ENCODE assay signal across 11 cellular contexts in the genomic region with DNA sequence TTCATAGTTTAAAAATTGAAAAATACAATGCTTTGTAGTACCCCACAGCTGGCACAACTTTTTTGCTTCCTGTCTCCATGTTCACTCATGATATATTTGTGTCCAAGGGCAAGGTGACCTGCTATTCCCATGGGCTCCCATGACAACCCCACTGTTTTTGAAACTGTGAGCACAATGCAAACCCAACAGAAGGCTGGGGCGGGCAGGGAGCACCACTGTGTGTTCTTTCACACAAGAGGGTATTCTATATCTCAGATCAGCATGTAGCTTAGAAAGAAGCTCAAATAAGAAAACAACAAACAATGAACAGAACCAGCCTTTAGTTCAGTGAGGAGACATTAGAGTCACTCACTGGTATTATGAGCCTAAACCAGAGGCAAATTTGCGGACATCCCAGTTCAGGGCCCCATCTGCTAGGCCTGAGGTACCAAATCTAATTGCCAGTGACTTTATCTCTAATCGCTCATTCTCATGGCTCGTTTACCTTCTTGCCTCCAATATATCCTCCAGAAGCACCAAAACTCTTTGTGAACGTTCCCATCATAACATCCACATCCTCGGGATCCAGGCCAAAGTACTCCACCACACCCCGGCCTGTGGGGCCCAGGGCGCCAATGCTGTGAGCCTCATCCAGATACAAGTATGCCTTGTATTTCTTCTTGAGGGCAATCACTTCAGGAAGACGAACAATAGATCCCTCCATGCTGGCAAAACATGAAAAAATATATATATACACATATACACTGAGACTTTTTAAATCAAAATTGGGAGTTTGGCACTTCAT. TPM values are rescaled to one million over a fixed set of nuclear protein-coding genes. Genes with fewer than 3 reads are reported as not detected.
A peak's percentile ranks its signal among the peaks of the same experiment; 100 is the strongest.
DNase-seq lines count a peak whose midpoint lies in the region; ATAC-seq and TF ChIP-seq lines count a peak whose summit lies in the region.
"Had no signal": no experiment of that assay in that cellular context is flagged by ENCODE, and none has a peak within 500 bp of the region (broad histone marks: within the 10 kb centered on the region; RNA-seq: fewer than 3 reads in every experiment).

No MANE protein-coding gene starts in this region.

- no peak for ATAC-seq in activated CD4-positive, alpha-beta T cell treated with anti-CD3 and anti-CD28 coated beads for 36 hours
- no peak for ATAC-seq in gastroesophageal sphincter
- no peak for ATAC-seq in stimulated activated memory B cell treated with anti-CD40 and anti-IgM and Interleukin-4, amounts not matched to agents 10 μg/mL and 1 μg/mL and 100 μg/mL, for 72 hours

- TF ChIP-seq POLR2A in gastroesophageal sphincter (IDR thresholded peaks at IDR 0.05): no peak

- no peak for TF ChIP-seq CTCF in gastroesophageal sphincter (IDR thresholded peaks at IDR 0.05)

- no peaks in the 10 kb centered on the region for H3K9me3 ChIP-seq in gastroesophageal sphincter
- H3K9me3 ChIP-seq: prostate gland had no signal

- H3K36me3 ChIP-seq in gastroesophageal sphincter: peaks cover 0 to 82% of the 10 kb centered on the region in 2 donors
- H3K36me3 ChIP-seq: prostate gland had no signal

- H3K4me1 Mint-ChIP-seq in activated CD4-positive, alpha-beta T cell treated with anti-CD3 and anti-CD28 coated beads for 36 hours: peaks cover 20% of the 10 kb centered on the region
- H3K4me1 Mint-ChIP-seq in IgD-negative memory B cell: peaks cover 8 to 23% (median 16%) of the 10 kb centered on the region in 3 donors
- H3K4me1 Mint-ChIP-seq in stimulated activated memory B cell treated with anti-CD40 and anti-IgM and Interleukin-4, amounts not matched to agents 10 μg/mL and 1 μg/mL and 100 μg/mL, for 72 hours: peaks cover 7% of the 10 kb centered on the region

- no peak overlapping the region for H3K4me3 ChIP-seq in gastroesophageal sphincter
- H3K4me3 ChIP-seq: prostate gland had no signal

- CTCF ChIA-PET in activated CD4-positive, alpha-beta T cell treated with anti-CD3 and anti-CD28 coated beads for 36 hours (lab: Charles Lee): interaction anchor here (0.7 to 0.8 kb wide), 2 partner anchors 11 to 141 kb away, joined by 3 read pairs; no protein-coding TSS in a partner anchor

- no peak for DNase-seq in activated CD4-positive, alpha-beta T cell treated with anti-CD3 and anti-CD28 coated beads for 36 hours
- no peak for DNase-seq in activated CD4-positive, alpha-beta T cell treated with anti-CD3 and anti-CD28 coated beads for 1 hour
- no peak for DNase-seq in dedifferentiated amniotic fluid mesenchymal stem cell (ENCODE audit: extremely low spot score)
- DNase-seq in stimulated activated CD4-positive, alpha-beta T cell treated with anti-CD3 and anti-CD28 coated beads, Interleukin-1b, Interleukin-23, amount 100 ng/mL, for 48 hours: no peak
- no peak for DNase-seq in NOMO-1 treated with dmso at 0.1 percent for 144 hours (lab: John Stamatoyannopoulos, UW; ENCODE audit: unreplicated experiment)
- DNase-seq: effector memory CD4-positive, alpha-beta T cell; NCI-H2081 treated with DMSO at 0.1 percent for 48 hours had no signal

- TF ChIP-seq EP300 in gastroesophageal sphincter (IDR thresholded peaks at IDR 0.05): no peak

- intact Hi-C loops in activated CD4-positive, alpha-beta T cell treated with anti-CD3 and anti-CD28 coated beads for 36 hours (cut with DNase I, micrococcal nuclease): loop anchor here in 1 of 2 experiments (5.0 kb wide), 1 partner anchor 233 kb away; a partner anchor contains a TSS

- peak overlapping the region; percentile 78 for H3K27ac Mint-ChIP-seq in activated CD4-positive, alpha-beta T cell treated with anti-CD3 and anti-CD28 coated beads for 36 hours
- peak overlapping the region; percentile 43 to 68 (median 59) for H3K27ac Mint-ChIP-seq in IgD-negative memory B cell
- H3K27ac Mint-ChIP-seq in stimulated activated memory B cell treated with anti-CD40 and anti-IgM and Interleukin-4, amounts not matched to agents 10 μg/mL and 1 μg/mL and 100 μg/mL, for 72 hours: peak overlapping the region; percentile 53

- H3K36me3 Mint-ChIP-seq in activated CD4-positive, alpha-beta T cell treated with anti-CD3 and anti-CD28 coated beads for 36 hours (ENCODE audit: low read depth): peaks cover 41% of the 10 kb centered on the region
- peaks cover 4% of the 10 kb centered on the region for H3K36me3 Mint-ChIP-seq in IgD-negative memory B cell
- H3K36me3 Mint-ChIP-seq in stimulated activated memory B cell treated with anti-CD40 and anti-IgM and Interleukin-4, amounts not matched to agents 10 μg/mL and 1 μg/mL and 100 μg/mL, for 72 hours: peaks cover 38% of the 10 kb centered on the region

- WGBS in gastroesophageal sphincter (ENCODE audit: low coverage in 1 of 2), 2 donors: 48 to 74% methylated on average over 4 to 7 of the region's 9 CpGs

- no peak overlapping the region for H3K4me3 Mint-ChIP-seq in activated CD4-positive, alpha-beta T cell treated with anti-CD3 and anti-CD28 coated beads for 36 hours
- H3K4me3 Mint-ChIP-seq in IgD-negative memory B cell: no peak overlapping the region
- no peak overlapping the region for H3K4me3 Mint-ChIP-seq in stimulated activated memory B cell treated with anti-CD40 and anti-IgM and Interleukin-4, amounts not matched to agents 10 μg/mL and 1 μg/mL and 100 μg/mL, for 72 hours

- H3K9me3 Mint-ChIP-seq in activated CD4-positive, alpha-beta T cell treated with anti-CD3 and anti-CD28 coated beads for 36 hours (ENCODE audit: low read depth): no peaks in the 10 kb centered on the region
- no peaks in the 10 kb centered on the region for H3K9me3 Mint-ChIP-seq in IgD-negative memory B cell
- H3K9me3 Mint-ChIP-seq in stimulated activated memory B cell treated with anti-CD40 and anti-IgM and Interleukin-4, amounts not matched to agents 10 μg/mL and 1 μg/mL and 100 μg/mL, for 72 hours: no peaks in the 10 kb centered on the region

- POLR2A ChIA-PET in activated CD4-positive, alpha-beta T cell treated with anti-CD3 and anti-CD28 coated beads for 36 hours (lab: Charles Lee): no interaction called here

- no peaks in the 10 kb centered on the region for H3K4me1 ChIP-seq in gastroesophageal sphincter
- H3K4me1 ChIP-seq: prostate gland had no signal

- H3K27me3 ChIP-seq in gastroesophageal sphincter: no peaks in the 10 kb centered on the region

- H3K27ac ChIP-seq in gastroesophageal sphincter: peak overlapping the region in 3 of 4 donors; percentile 1 to 30 (median 5)
- H3K27ac ChIP-seq: prostate gland had no signal

- no peaks in the 10 kb centered on the region for H3K27me3 Mint-ChIP-seq in activated CD4-positive, alpha-beta T cell treated with anti-CD3 and anti-CD28 coated beads for 36 hours
- no peaks in the 10 kb centered on the region for H3K27me3 Mint-ChIP-seq in IgD-negative memory B cell
- no peaks in the 10 kb centered on the region for H3K27me3 Mint-ChIP-seq in stimulated activated memory B cell treated with anti-CD40 and anti-IgM and Interleukin-4, amounts not matched to agents 10 μg/mL and 1 μg/mL and 100 μg/mL, for 72 hours

RNA-seq across cellular contexts. Expression of a gene that starts 56.4 kb away (rescaled TPM):
- under 1 TPM; 0.41 to 0.53 TPM for total RNA-seq in activated CD4-positive, alpha-beta T cell treated with anti-CD3 and anti-CD28 coated beads for 36 hours
- not detected for polyA plus RNA-seq in IgD-negative memory B cell
- under 1 TPM in 1 of 4 donors, not detected in 3; 0.31 TPM for total RNA-seq in gastroesophageal sphincter
